8 cellular contexts compared by ENCODE assay signal in the genomic region with DNA sequence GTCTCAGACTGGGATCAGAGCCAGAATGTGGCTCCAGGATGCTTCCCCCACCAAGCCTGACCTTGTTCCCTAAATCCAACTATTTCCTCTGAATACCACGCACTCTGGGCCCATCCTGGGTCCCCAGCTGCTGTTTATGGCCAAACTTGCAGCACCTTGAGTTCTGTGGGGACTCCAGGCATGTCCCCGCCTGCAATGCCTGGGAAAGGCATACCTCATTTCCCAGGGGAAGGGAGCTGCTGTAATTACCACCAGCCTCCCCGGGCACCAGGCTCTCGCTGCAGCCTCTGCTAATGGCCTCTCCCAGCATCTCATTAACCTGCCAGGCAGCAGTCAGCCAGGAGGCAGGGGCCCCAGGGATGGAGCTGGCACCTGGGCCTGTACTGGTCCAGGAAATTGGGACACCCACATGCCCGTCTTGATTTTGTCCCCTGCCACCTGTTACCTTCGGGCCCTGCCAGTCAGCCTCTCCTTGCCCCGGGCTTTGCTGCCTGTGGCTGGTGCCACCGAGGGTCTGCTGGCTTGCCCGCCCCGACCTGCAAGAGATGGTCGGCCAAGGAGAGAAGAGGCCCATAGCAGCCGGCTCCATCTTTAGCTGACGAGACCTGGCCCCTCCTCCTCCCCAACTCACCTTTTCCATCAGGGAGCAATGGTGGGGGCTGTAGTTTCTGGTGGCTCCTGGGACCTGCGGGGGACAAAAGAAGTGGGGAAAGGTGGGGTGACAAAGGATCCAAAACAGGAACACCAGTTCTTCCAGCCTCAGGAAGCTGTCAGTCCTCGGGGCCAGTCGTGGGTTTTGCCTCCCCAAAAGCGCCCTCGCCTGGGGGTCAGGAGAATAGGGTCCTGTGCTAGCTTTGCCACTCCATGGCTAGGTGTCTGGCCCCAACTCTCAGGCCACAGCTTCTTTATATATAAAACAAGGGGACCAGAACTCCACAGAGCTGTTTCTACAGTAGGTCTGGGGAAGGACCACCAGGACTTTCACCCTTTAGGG. TPM values are rescaled to one million over a fixed set of nuclear protein-coding genes. Genes with fewer than 3 reads are reported as not detected.
DNase-seq lines count a peak whose midpoint lies in the region; ATAC-seq and TF ChIP-seq lines count a peak whose summit lies in the region.

No MANE protein-coding gene starts in this region.

- no peak for TF ChIP-seq POLR2A in vagina (IDR thresholded peaks at IDR 0.05)

- intact Hi-C loops in left ventricle myocardium inferior (cut with micrococcal nuclease) (no loop called here), cardiac septum (cut with DNase I) (loop anchor here (1.0 kb wide), 1 partner anchor 13 kb away; a partner anchor contains a TSS), OCI-LY7 (cut with micrococcal nuclease; ENCODE audit: unreplicated experiment) (no loop called here), vagina (cut with DNase I) (no loop called here)

- H3K9me2 ChIP-seq in OCI-LY7 (ENCODE audit: insufficient read depth, low read length) (no peaks in the 10 kb centered on the region), GM23248 (ENCODE audit: insufficient read depth) (no peaks in the 10 kb centered on the region)

- no peaks in the 10 kb centered on the region for H3K27me3 ChIP-seq in left ventricle myocardium inferior (ENCODE audit: low read depth)
- no peaks in the 10 kb centered on the region for H3K27me3 ChIP-seq in foreskin keratinocyte
- H3K27me3 ChIP-seq in vagina = no peaks in the 10 kb centered on the region
- no peaks in the 10 kb centered on the region for H3K27me3 ChIP-seq in GM23248 (replicated peaks; ENCODE audit: insufficient read depth)

- BruUV-seq in OCI-LY7 (replicated peaks; lab: Mats Ljungman, UMichigan) = no TSS peak

- no peaks in the 10 kb centered on the region for H3K79me2 ChIP-seq in OCI-LY7 (ENCODE audit: insufficient read depth, low read depth, low read length)
- H3K79me2 ChIP-seq in GM23248 (ENCODE audit: insufficient read depth) = peaks cover 29% of the 10 kb centered on the region

- no peak overlapping the region for H3K9ac ChIP-seq in GM23248

- POLR2A ChIA-PET in OCI-LY7 (lab: Charles Lee) = interaction anchor here (0.5 to 1.3 kb wide), 6 partner anchors 13 to 411 kb away, joined by 3 to 5 read pairs (median 3); a partner anchor contains a TSS

- CTCF ChIA-PET in OCI-LY7 (lab: Charles Lee; ENCODE audit: unreplicated experiment) = interaction anchor here (0.7 to 1.6 kb wide), 4 partner anchors 8 to 57 kb away, joined by 3 to 4 read pairs (median 4); a partner anchor contains a TSS

- 83 to 85% methylated on average over 18 of the region's 18 CpGs for WGBS in GM23248 (ENCODE audit: low coverage in 1 of 2, low lambda C conversion rate in 2 of 2, missing lambda C conversion rate in 2 of 2), 2 experiments

- H3K4me1 ChIP-seq in left ventricle myocardium inferior (peaks cover 100% of the 10 kb centered on the region), OCI-LY7 (ENCODE audit: insufficient read depth, low read length, poor library complexity, severe bottlenecking) (peaks cover 13% of the 10 kb centered on the region), foreskin keratinocyte (peaks cover 13% of the 10 kb centered on the region), vagina (peaks cover 80% of the 10 kb centered on the region), GM23248 (ENCODE audit: insufficient read depth) (peaks cover 39% of the 10 kb centered on the region)

- H3K36me3 ChIP-seq in left ventricle myocardium inferior = peaks cover 22% of the 10 kb centered on the region
- no peaks in the 10 kb centered on the region for H3K36me3 ChIP-seq in OCI-LY7 (ENCODE audit: insufficient read depth, low read length)
- H3K36me3 ChIP-seq in vagina = no peaks in the 10 kb centered on the region
- H3K36me3 ChIP-seq in GM23248 (ENCODE audit: low read depth) = peaks cover 7% of the 10 kb centered on the region; the same call in 1 of the 2 replicates

- H2AFZ ChIP-seq in OCI-LY7 (ENCODE audit: low read length) = peak overlapping the region; percentile 43
- H2AFZ ChIP-seq in GM23248 = no peak overlapping the region

- in situ Hi-C loops in GM23248 (cut with MboI) = no loop called here

- H3K9me3 ChIP-seq in left ventricle myocardium inferior (replicated peaks) = no peaks in the 10 kb centered on the region
- H3K9me3 ChIP-seq in OCI-LY7 (ENCODE audit: low read length) = no peaks in the 10 kb centered on the region
- no peaks in the 10 kb centered on the region for H3K9me3 ChIP-seq in vagina
- no peaks in the 10 kb centered on the region for H3K9me3 ChIP-seq in GM23248 (ENCODE audit: low read depth)

- ATAC-seq in foreskin keratinocyte = no peak
- no peak for ATAC-seq in GM19328 (IDR thresholded peaks at IDR 0.05; ENCODE audit: unreplicated experiment)

- TF ChIP-seq CTCF in left ventricle myocardium inferior (IDR thresholded peaks at IDR 0.05; ENCODE audit: borderline replicate concordance) (no peak), OCI-LY7 (conservative IDR thresholded peaks at IDR 0.05; ENCODE audit: low read length) (peak; percentile 71), foreskin keratinocyte (conservative IDR thresholded peaks at IDR 0.05) (peak; percentile 10), vagina (IDR thresholded peaks at IDR 0.05) (no peak)

- H3F3A ChIP-seq in GM23248 (ENCODE audit: insufficient read depth) = peaks cover 23% of the 10 kb centered on the region

- H4K20me1 ChIP-seq in OCI-LY7 (ENCODE audit: insufficient read depth, low read length) (no peaks in the 10 kb centered on the region), GM23248 (ENCODE audit: insufficient read depth) (no peaks in the 10 kb centered on the region)

- no peak overlapping the region; the same call in 1 of the 2 replicates for H3K4me2 ChIP-seq in OCI-LY7 (ENCODE audit: low read length)
- H3K4me2 ChIP-seq in GM23248 (ENCODE audit: unreplicated experiment) = no peak overlapping the region

- H3K27ac ChIP-seq in left ventricle myocardium inferior (replicated peaks) (peak overlapping the region; percentile 99), OCI-LY7 (ENCODE audit: low read depth, low read length, poor library complexity, severe bottlenecking) (no peak overlapping the region), foreskin keratinocyte (no peak overlapping the region), vagina (peak overlapping the region; percentile 51), GM23248 (no peak overlapping the region)

- DNase-seq in left ventricle myocardium inferior (no peak), cardiac septum (ENCODE audit: low spot score) (no peak), OCI-LY7 (ENCODE audit: low spot score) (peak; percentile 30), foreskin keratinocyte (no peak), vagina (ENCODE audit: extremely low spot score in 2 of 2) (no peak), ureter (ENCODE audit: low spot score) (no peak), GM23248 (no peak)

- H3K4me3 ChIP-seq in left ventricle myocardium inferior (no peak overlapping the region), OCI-LY7 (ENCODE audit: low read depth, low read length, poor library complexity, severe bottlenecking) (no peak overlapping the region), vagina (no peak overlapping the region), GM23248 (no peak overlapping the region)

RNA-seq across cellular contexts. Expression of a gene that starts 4.3 kb away (rescaled TPM):
- 155 TPM for total RNA-seq in left ventricle myocardium inferior
- 178 TPM for total RNA-seq in cardiac septum
- total RNA-seq in OCI-LY7 (2014; rRNA removed; shearing (Covaris generic)) = 0.15 TPM in 1 of 2 replicates, not detected in the other
- 1.4 TPM in 2 replicates for total RNA-seq in OCI-LY7 (2022)
- 48.7 and 61.7 TPM in 2 replicates for total RNA-seq in foreskin keratinocyte
- 21.3 and 25.0 TPM in 2 replicates for polyA plus RNA-seq in foreskin keratinocyte
- 16.0 TPM for total RNA-seq in vagina
- 56.5 TPM for total RNA-seq in ureter
- 16.9 and 19.6 TPM in 2 replicates for total RNA-seq in GM23248 (2014; rRNA removed; shearing (Covaris generic))
- 28.8 and 33.1 TPM in 2 replicates for polyA plus RNA-seq in GM23248 (2016; fragmentation: Nextera tagmentation; extraction: Ambion mirVana)

RNA-seq across cellular contexts. Expression of a gene that starts 12.9 kb away (rescaled TPM):
- total RNA-seq in left ventricle myocardium inferior = 52.7 TPM
- total RNA-seq in cardiac septum = 40.0 TPM
- total RNA-seq in OCI-LY7 (2014; rRNA removed; shearing (Covaris generic)) = 1.1 and 3.3 TPM in 2 replicates
- 4.4 and 5.3 TPM in 2 replicates for total RNA-seq in OCI-LY7 (2022)
- 15.0 and 17.8 TPM in 2 replicates for total RNA-seq in foreskin keratinocyte
- polyA plus RNA-seq in foreskin keratinocyte = 16.2 and 19.1 TPM in 2 replicates
- 5.2 TPM for total RNA-seq in vagina
- total RNA-seq in ureter = 26.2 TPM
- 16.6 and 19.9 TPM in 2 replicates for total RNA-seq in GM23248 (2014; rRNA removed; shearing (Covaris generic))
- 3.9 and 4.5 TPM in 2 replicates for polyA plus RNA-seq in GM23248 (2016; fragmentation: Nextera tagmentation; extraction: Ambion mirVana)

RNA-seq across cellular contexts. Expression of a gene that starts 14.4 kb away (rescaled TPM):
- total RNA-seq in left ventricle myocardium inferior (not detected), cardiac septum (not detected), OCI-LY7 (2022) (not detected in 2 replicates), foreskin keratinocyte (not detected in 2 replicates), vagina (9.8 TPM), ureter (not detected)
- total RNA-seq in OCI-LY7 (2014; rRNA removed; shearing (Covaris generic)) = not detected in 2 replicates
- polyA plus RNA-seq in foreskin keratinocyte (not detected in 2 replicates), GM23248 (2016; fragmentation: Nextera tagmentation; extraction: Ambion mirVana) (not detected in 2 replicates)
- not detected in 2 replicates for total RNA-seq in GM23248 (2014; rRNA removed; shearing (Covaris generic))

RNA-seq across cellular contexts. Expression of a gene that starts 21.6 kb away (rescaled TPM):
- total RNA-seq in left ventricle myocardium inferior (3.0 TPM), cardiac septum (1.2 TPM), OCI-LY7 (2022) (0.25 and 0.26 TPM in 2 replicates), foreskin keratinocyte (0.65 and 1.5 TPM in 2 replicates), vagina (0.74 TPM), ureter (0.60 TPM)
- 0.03 and 0.08 TPM in 2 replicates for total RNA-seq in OCI-LY7 (2014; rRNA removed; shearing (Covaris generic))
- polyA plus RNA-seq in foreskin keratinocyte (1.9 and 6.6 TPM in 2 replicates), GM23248 (2016; fragmentation: Nextera tagmentation; extraction: Ambion mirVana) (0.13 and 0.51 TPM in 2 replicates)
- 0.11 and 0.13 TPM in 2 replicates for total RNA-seq in GM23248 (2014; rRNA removed; shearing (Covaris generic))

RNA-seq across cellular contexts. Expression of a gene that starts 28.7 kb away (rescaled TPM):
- 8.5 TPM for total RNA-seq in left ventricle myocardium inferior
- total RNA-seq in cardiac septum = 4.6 TPM
- total RNA-seq in OCI-LY7 (2014; rRNA removed; shearing (Covaris generic)) = not detected in 2 replicates
- total RNA-seq in OCI-LY7 (2022) = 9.2 and 9.6 TPM in 2 replicates
- 1.5 and 1.7 TPM in 2 replicates for total RNA-seq in foreskin keratinocyte
- 1.6 and 2.2 TPM in 2 replicates for polyA plus RNA-seq in foreskin keratinocyte
- total RNA-seq in vagina = 14.0 TPM
- 26.9 TPM for total RNA-seq in ureter
- total RNA-seq in GM23248 (2014; rRNA removed; shearing (Covaris generic)) = 0.54 and 0.76 TPM in 2 replicates
- 1.1 TPM in 2 replicates for polyA plus RNA-seq in GM23248 (2016; fragmentation: Nextera tagmentation; extraction: Ambion mirVana)

Comparison
In these comparisons a context has a peak if more than half of its experiments do, and no peak if none do; other contexts are left out.
1. H3K27ac ChIP-seq: peak in left ventricle myocardium inferior (single experiment) and vagina (single experiment); none in OCI-LY7 (single experiment), foreskin keratinocyte (single experiment) and GM23248 (single experiment).
2. CTCF ChIP-seq: peak in OCI-LY7 (single experiment) and foreskin keratinocyte (single experiment); none in left ventricle myocardium inferior (single experiment) and vagina (0 of 3).